In the genomic region with DNA sequence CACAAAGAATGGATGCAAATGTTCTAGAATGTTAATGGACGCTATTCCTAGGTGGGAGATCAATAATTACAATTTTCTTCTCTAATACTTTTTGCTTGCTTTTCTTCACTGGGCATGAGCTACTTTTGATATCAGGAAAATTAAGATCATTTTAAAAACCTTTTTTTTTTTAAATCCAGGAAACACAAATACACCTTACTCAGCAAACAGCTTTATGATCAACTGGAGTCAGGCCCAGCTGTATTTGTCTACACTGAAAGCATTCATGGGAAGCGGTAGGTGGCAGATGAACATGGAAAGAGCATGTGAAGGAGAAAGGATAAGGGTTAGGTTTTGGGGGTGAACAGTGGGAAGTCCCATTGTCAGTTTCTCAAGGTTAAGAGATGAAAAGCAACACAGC, we compare ENCODE assay signal across 27 cellular contexts.
"Had no signal": no experiment of that assay in that cellular context is flagged by ENCODE, and none has a peak within 500 bp of the region (broad histone marks: within the 10 kb centered on the region; RNA-seq: fewer than 3 reads in every experiment).

No MANE protein-coding gene starts in this region.

- H3K4me1 Mint-ChIP-seq: endodermal cell; mesothelial cell of epicardium; neural crest cell; stimulated activated naive B cell treated with anti-CD40 and anti-IgM and Interleukin-4, amounts not matched to agents 10 μg/mL and 1 μg/mL and 100 μg/mL, for 72 hours; stimulated activated naive CD8-positive, alpha-beta T cell treated with anti-CD3 and anti-CD28 coated beads, Interleukin-15, amount 100 ng/mL, for 72 hours had no signal

- H3K4me3 Mint-ChIP-seq: endodermal cell; mesothelial cell of epicardium; naive B cell; natural killer cell treated with Interleukin-12 subunit alpha and Interleukin-12 subunit beta and Interleukin-15 and Interleukin-18, amount 100 ng/mL, for 72 hours; neural crest cell; stimulated activated naive B cell treated with anti-CD40 and anti-IgM and Interleukin-4, amounts not matched to agents 10 μg/mL and 1 μg/mL and 100 μg/mL, for 72 hours; stimulated activated naive CD8-positive, alpha-beta T cell treated with anti-CD3 and anti-CD28 coated beads, Interleukin-15, amount 100 ng/mL, for 72 hours had no signal

- H3K27ac ChIP-seq: dorsolateral prefrontal cortex, esophagus muscularis mucosa, foreskin keratinocyte, gastroesophageal sphincter, heart left ventricle, hepatocyte, left lung, neutrophil, parathyroid adenoma, right atrium auricular region, sigmoid colon, spleen, thyroid gland, vagina had no signal

- H3K27me3 Mint-ChIP-seq: naive B cell; natural killer cell treated with Interleukin-12 subunit alpha and Interleukin-12 subunit beta and Interleukin-15 and Interleukin-18, amount 100 ng/mL, for 72 hours; progenitor cell of endocrine pancreas; stimulated activated naive B cell treated with anti-CD40 and anti-IgM and Interleukin-4, amounts not matched to agents 10 μg/mL and 1 μg/mL and 100 μg/mL, for 72 hours; stimulated activated naive CD8-positive, alpha-beta T cell treated with anti-CD3 and anti-CD28 coated beads, Interleukin-15, amount 100 ng/mL, for 72 hours had no signal

- ATAC-seq: foreskin keratinocyte; gastroesophageal sphincter; heart left ventricle; left cardiac atrium; left lung; mucosa of descending colon; natural killer cell treated with Interleukin-12 subunit alpha and Interleukin-12 subunit beta and Interleukin-15 and Interleukin-18, amount 100 ng/mL, for 72 hours; stimulated activated naive B cell treated with anti-CD40 and anti-IgM and Interleukin-4, amounts not matched to agents 10 μg/mL and 1 μg/mL and 100 μg/mL, for 72 hours; stimulated activated naive CD8-positive, alpha-beta T cell treated with anti-CD3 and anti-CD28 coated beads, Interleukin-15, amount 100 ng/mL, for 72 hours had no signal

- H3K27me3 ChIP-seq: dorsolateral prefrontal cortex, esophagus muscularis mucosa, foreskin keratinocyte, gastroesophageal sphincter, heart left ventricle, hepatocyte, left lung, neutrophil, right atrium auricular region, sigmoid colon, spleen, thyroid gland, vagina had no signal

- H3K27ac Mint-ChIP-seq: endodermal cell; mesothelial cell of epicardium; naive B cell; progenitor cell of endocrine pancreas; stimulated activated naive B cell treated with anti-CD40 and anti-IgM and Interleukin-4, amounts not matched to agents 10 μg/mL and 1 μg/mL and 100 μg/mL, for 72 hours had no signal

- H3K4me3 ChIP-seq: dorsolateral prefrontal cortex, esophagus muscularis mucosa, gastroesophageal sphincter, heart left ventricle, hepatocyte, left lung, mucosa of descending colon, right atrium auricular region, sigmoid colon, spleen, thyroid gland, vagina had no signal

- H3K9me3 ChIP-seq: esophagus muscularis mucosa, gastroesophageal sphincter, heart left ventricle, left lung, mucosa of descending colon, neutrophil, right atrium auricular region, sigmoid colon, spleen, thyroid gland, vagina had no signal

- H3K4me1 ChIP-seq: esophagus muscularis mucosa, gastroesophageal sphincter, heart left ventricle, left lung, parathyroid adenoma, right atrium auricular region, sigmoid colon, spleen, vagina had no signal

- H3K9me3 Mint-ChIP-seq: endodermal cell; mesothelial cell of epicardium; naive B cell; natural killer cell treated with Interleukin-12 subunit alpha and Interleukin-12 subunit beta and Interleukin-15 and Interleukin-18, amount 100 ng/mL, for 72 hours; neural crest cell; stimulated activated naive B cell treated with anti-CD40 and anti-IgM and Interleukin-4, amounts not matched to agents 10 μg/mL and 1 μg/mL and 100 μg/mL, for 72 hours; stimulated activated naive CD8-positive, alpha-beta T cell treated with anti-CD3 and anti-CD28 coated beads, Interleukin-15, amount 100 ng/mL, for 72 hours had no signal

- DNase-seq: dorsolateral prefrontal cortex; effector CD4-positive, alpha-beta T cell; endodermal cell; foreskin keratinocyte; heart left ventricle; left cardiac atrium; left lung; mesenchymal stem cell; mucosa of descending colon; naive B cell; sigmoid colon; spleen; stimulated activated CD4-positive, alpha-beta T cell treated with anti-CD3 and anti-CD28 coated beads, Interleukin-4, amount 100 ng/mL, for 4 hours; stimulated activated naive B cell treated with anti-CD40 and anti-IgM and Interleukin-4, amounts not matched to agents 10 μg/mL and 1 μg/mL and 100 μg/mL, for 72 hours; stimulated activated naive CD8-positive, alpha-beta T cell treated with anti-CD3 and anti-CD28 coated beads, Interleukin-15, amount 100 ng/mL, for 72 hours; thyroid gland had no signal
